Comparison of ENCODE assay signal across 10 cellular contexts in the genomic region with DNA sequence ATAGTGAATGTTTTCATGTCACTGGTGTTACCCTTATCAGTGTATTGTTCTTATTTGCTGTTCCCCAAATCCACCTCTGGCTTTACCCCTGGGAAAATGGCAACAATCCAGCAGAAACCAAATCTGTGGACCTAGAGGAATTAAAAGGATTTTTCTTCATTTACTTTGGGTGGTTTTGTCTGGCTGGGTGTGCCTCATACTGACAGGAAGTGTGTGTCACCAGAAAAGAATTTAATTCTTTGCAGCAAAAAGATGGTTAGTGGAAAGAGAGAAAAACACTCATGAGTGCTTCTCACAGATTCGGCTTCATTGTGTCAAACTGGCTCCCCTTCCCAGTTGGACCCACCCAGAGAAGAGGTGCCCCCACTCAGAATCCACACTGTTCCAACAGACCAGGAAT. TPM values are rescaled to one million over a fixed set of nuclear protein-coding genes. Genes with fewer than 3 reads are reported as not detected.
DNase-seq lines count a peak whose midpoint lies in the region; ATAC-seq and TF ChIP-seq lines count a peak whose summit lies in the region.
"Had no signal": no experiment of that assay in that cellular context is flagged by ENCODE, and none has a peak within 500 bp of the region (broad histone marks: within the 10 kb centered on the region; RNA-seq: fewer than 3 reads in every experiment).

No MANE protein-coding gene starts in this region.

- H3K27me3 Mint-ChIP-seq in endothelial cell (ENCODE audit: unreplicated experiment) (peaks cover 3% of the 10 kb centered on the region), neural progenitor cell (ENCODE audit: insufficient read depth, low read depth) (no peaks in the 10 kb centered on the region)

- in situ Hi-C loops in IMR-90 (cut with MboI; ENCODE audit: low sequenced_read_pairs): loop anchor here (5.0 kb wide), 1 partner anchor 459 kb away; no protein-coding TSS in a partner anchor

- peak overlapping the region; percentile 100 for H2BK20ac ChIP-seq in IMR-90 (ENCODE audit: low read depth, low read length)

- peak overlapping the region; percentile 95 for H3K23ac ChIP-seq in IMR-90 (ENCODE audit: low read depth, low read length)
- no peak overlapping the region for H3K23ac ChIP-seq in mesendoderm (ENCODE audit: low read length)

- peak; percentile 79 for ATAC-seq in IMR-90 (ENCODE audit: low read depth)
- no peak for ATAC-seq in activated CD4-positive, CD25-positive, alpha-beta regulatory T cell treated with anti-CD3 and anti-CD28 coated beads, Interleukin-2, amount 50 U/mL, for 24 hours
- no peak for ATAC-seq in left colon

- no peaks in the 10 kb centered on the region for H3K9me3 Mint-ChIP-seq in endothelial cell (ENCODE audit: unreplicated experiment)
- H3K9me3 Mint-ChIP-seq in neural progenitor cell: peaks cover 9% of the 10 kb centered on the region
- H3K9me3 Mint-ChIP-seq: central memory CD8-positive, alpha-beta T cell had no signal

- H3K4me1 ChIP-seq in IMR-90 (ENCODE audit: control insufficient read depth, insufficient read depth, low read length) (peaks cover 7% of the 10 kb centered on the region), mesendoderm (ENCODE audit: control insufficient read depth, low read depth, low read length) (no peaks in the 10 kb centered on the region), neural progenitor cell (peaks cover 12% of the 10 kb centered on the region)

- H3K36me3 Mint-ChIP-seq in endothelial cell (ENCODE audit: low read depth, unreplicated experiment) (peaks cover 7% of the 10 kb centered on the region), neural progenitor cell (no peaks in the 10 kb centered on the region)
- H3K36me3 Mint-ChIP-seq: CD4-positive, alpha-beta memory T cell had no signal

- peaks cover 2% of the 10 kb centered on the region; the same call in 1 of the 2 replicates for H3K9me1 ChIP-seq in IMR-90 (ENCODE audit: insufficient read depth, low read length)

- H3K9me3 ChIP-seq in IMR-90 (ENCODE audit: control insufficient read depth, insufficient read depth, low read length) (0 out of 2 replicates have a peak, but pooled peaks cover 2% of the 10 kb centered on the region), neural progenitor cell (ENCODE audit: low read depth) (no peaks in the 10 kb centered on the region)

- H3K4me3 ChIP-seq in IMR-90 (ENCODE audit: insufficient read depth, low read depth, low read length): no peak overlapping the region
- H3K4me3 ChIP-seq in mesendoderm (ENCODE audit: low read length): no peak overlapping the region
- H3K4me3 ChIP-seq in neural progenitor cell: no peak overlapping the region

- H3K27ac Mint-ChIP-seq in endothelial cell (ENCODE audit: unreplicated experiment): peak overlapping the region; percentile 88
- H3K27ac Mint-ChIP-seq in neural progenitor cell: no peak overlapping the region
- H3K27ac Mint-ChIP-seq: CD4-positive, alpha-beta memory T cell had no signal

- no peak for TF ChIP-seq POLR2A in IMR-90 (IDR thresholded peaks at IDR 0.05; ENCODE audit: low read depth, low read length)

- H4K91ac ChIP-seq in IMR-90 (ENCODE audit: insufficient read depth, low read depth, low read length): peak overlapping the region; percentile 99

- no peaks in the 10 kb centered on the region for H3K36me3 ChIP-seq in IMR-90 (ENCODE audit: control insufficient read depth, insufficient read depth, low read length)
- H3K36me3 ChIP-seq in mesendoderm (ENCODE audit: control insufficient read depth, insufficient read depth, low read length): no peaks in the 10 kb centered on the region
- H3K36me3 ChIP-seq in neural progenitor cell: no peaks in the 10 kb centered on the region

- intact Hi-C loops in IMR-90 (cut with micrococcal nuclease): loop anchor here (10.0 kb wide), 1 partner anchor 242 kb away; the partner anchor contains the start of gene ME3
- intact Hi-C loops in left colon (cut with DNase I, micrococcal nuclease): loop anchor here in 1 of 2 donors (5.0 kb wide), 1 partner anchor 44 kb away; no protein-coding TSS in a partner anchor

- H3K79me2 ChIP-seq in mesendoderm (ENCODE audit: control insufficient read depth, insufficient read depth, low read length) (no peaks in the 10 kb centered on the region), neural progenitor cell (ENCODE audit: low read depth) (no peaks in the 10 kb centered on the region)

- H3K4ac ChIP-seq in IMR-90 (ENCODE audit: low read depth, low read length) (peak overlapping the region; percentile 99), mesendoderm (ENCODE audit: low read depth, low read length) (no peak overlapping the region)

- peak overlapping the region; percentile 100 for H2BK120ac ChIP-seq in IMR-90 (ENCODE audit: low read depth, low read length)
- no peak overlapping the region for H2BK120ac ChIP-seq in mesendoderm (ENCODE audit: low read depth, low read length)

- H3K4me1 Mint-ChIP-seq in endothelial cell (ENCODE audit: unreplicated experiment): peaks cover 28% of the 10 kb centered on the region
- peaks cover 12% of the 10 kb centered on the region for H3K4me1 Mint-ChIP-seq in neural progenitor cell
- H3K4me1 Mint-ChIP-seq: central memory CD8-positive, alpha-beta T cell had no signal

- H3K56ac ChIP-seq in IMR-90 (ENCODE audit: extremely low read depth, insufficient read depth, low read length): peak overlapping the region; percentile 90
- no peak overlapping the region for H3K56ac ChIP-seq in mesendoderm (ENCODE audit: low read length)

- H3K18ac ChIP-seq in IMR-90 (ENCODE audit: low read depth, low read length) (peak overlapping the region; percentile 96), mesendoderm (ENCODE audit: low read length) (peak overlapping the region; percentile 68)

- H3K79me1 ChIP-seq in IMR-90 (ENCODE audit: low read depth in 1 of 2, low read length in 2 of 2): peaks cover 0 to 4% of the 10 kb centered on the region in 2 experiments; a peak in 1 of 4 replicates
- H3K79me1 ChIP-seq in mesendoderm (ENCODE audit: low read length): no peaks in the 10 kb centered on the region

- H3F3A ChIP-seq in neural progenitor cell (ENCODE audit: low read depth): no peaks in the 10 kb centered on the region

- no TSS peak for BruUV-seq in IMR-90 (replicated peaks; lab: Mats Ljungman, UMichigan)

- CTCF ChIA-PET in IMR-90 (lab: Yijun Ruan, JAX): interaction anchor here (1.4 kb wide), 1 partner anchor 461 kb away, joined by 3 read pairs; no protein-coding TSS in a partner anchor

- no peak overlapping the region; the same call in 1 of the 2 replicates for H3K9ac ChIP-seq in IMR-90 (ENCODE audit: low read depth, low read length)
- H3K9ac ChIP-seq in mesendoderm (ENCODE audit: low read length): no peak overlapping the region
- no peak overlapping the region for H3K9ac ChIP-seq in neural progenitor cell

- H3K27ac ChIP-seq in IMR-90 (ENCODE audit: insufficient read depth, low read length) (peak overlapping the region; percentile 93), mesendoderm (ENCODE audit: low read depth, low read length) (no peak overlapping the region), neural progenitor cell (no peak overlapping the region)

- H2AK5ac ChIP-seq in IMR-90 (ENCODE audit: low read depth, low read length) (peak overlapping the region; percentile 88), mesendoderm (ENCODE audit: low read length) (no peak overlapping the region)

- DNase-seq in 8988T: peak; percentile 39
- peak; percentile 76 for DNase-seq in IMR-90
- DNase-seq in endothelial cell (ENCODE audit: low spot score): no peak
- DNase-seq in mesendoderm: peak; percentile 57
- no peak for DNase-seq in left colon
- DNase-seq in neural progenitor cell (ENCODE audit: low spot score): no peak
- DNase-seq in T-helper 9 cell: no peak
- DNase-seq: CD4-positive, alpha-beta memory T cell had no signal

- dilution Hi-C loops in IMR-90 (cut with HindIII; ENCODE audit: low sequenced_read_pairs, unreplicated experiment): no loop called here

- H4K20me1 ChIP-seq in IMR-90 (ENCODE audit: insufficient read depth, low read length): no peaks in the 10 kb centered on the region
- H4K20me1 ChIP-seq in neural progenitor cell (ENCODE audit: low read depth): no peaks in the 10 kb centered on the region

- H3K4me2 ChIP-seq in IMR-90 (ENCODE audit: low read depth, low read length) (peak overlapping the region; percentile 86), mesendoderm (ENCODE audit: low read length) (no peak overlapping the region), neural progenitor cell (no peak overlapping the region)

- whole genome bisulfite sequencing in IMR-90 (ENCODE audit: extremely low coverage in 2 of 2, insufficient read length in 1 of 2), 2 experiments: no CpG with 5 or more reads among the region's 1 CpG
- no CpG with 5 or more reads among the region's 1 CpG for WGBS in mesendoderm (ENCODE audit: extremely low coverage, insufficient coverage, low lambda C conversion rate)

- H3K4me3 Mint-ChIP-seq in endothelial cell (ENCODE audit: unreplicated experiment) (no peak overlapping the region), neural progenitor cell (no peak overlapping the region)
- H3K4me3 Mint-ChIP-seq: central memory CD8-positive, alpha-beta T cell had no signal

- no peak for TF ChIP-seq RAD21 in IMR-90 (IDR thresholded peaks at IDR 0.05; ENCODE audit: low read length)

- H2BK5ac ChIP-seq in IMR-90 (ENCODE audit: low read depth, low read length, poor library complexity, severe bottlenecking) (peak overlapping the region; percentile 88), mesendoderm (ENCODE audit: low read length) (no peak overlapping the region)

- H2BK15ac ChIP-seq in IMR-90 (ENCODE audit: low read depth, low read length): peak overlapping the region; percentile 97
- H2BK15ac ChIP-seq in mesendoderm (replicated peaks; ENCODE audit: low read depth): no peak overlapping the region

- H2AK9ac ChIP-seq in IMR-90 (replicated peaks; ENCODE audit: low read depth, low read length, poor library complexity): peak overlapping the region; percentile 95

- H3K27me3 ChIP-seq in IMR-90 (ENCODE audit: control insufficient read depth, insufficient read depth, low read length) (no peaks in the 10 kb centered on the region), mesendoderm (ENCODE audit: insufficient read depth, low read length, poor library complexity) (no peaks in the 10 kb centered on the region), neural progenitor cell (no peaks in the 10 kb centered on the region)

- POLR2A ChIA-PET in IMR-90 (lab: Charles Lee; ENCODE audit: unreplicated experiment): interaction anchor here (0.6 kb wide), 1 partner anchor 12 kb away, joined by 9 read pairs; no protein-coding TSS in a partner anchor

- H2AFZ ChIP-seq in IMR-90 (replicated peaks; ENCODE audit: low read length, poor library complexity): peak overlapping the region; percentile 94
- H2AFZ ChIP-seq in neural progenitor cell (replicated peaks): no peak overlapping the region

- peak overlapping the region; percentile 94 for H3K14ac ChIP-seq in IMR-90 (replicated peaks; ENCODE audit: low read depth, low read length)

- no peak for TF ChIP-seq CTCF in IMR-90 (conservative IDR thresholded peaks at IDR 0.05; ENCODE audit: low read depth, low read length)
- no peak for TF ChIP-seq CTCF in endothelial cell (IDR thresholded peaks at IDR 0.05; ENCODE audit: unreplicated experiment)
- no peak for TF ChIP-seq CTCF in neural progenitor cell (IDR thresholded peaks at IDR 0.05)

- peak overlapping the region; percentile 95 to 99 for H4K8ac ChIP-seq in IMR-90 (ENCODE audit: low read depth in 2 of 2, low read length in 2 of 2)
- no peak overlapping the region for H4K8ac ChIP-seq in mesendoderm (ENCODE audit: low read depth, low read length)

- H4K5ac ChIP-seq in IMR-90 (ENCODE audit: low read depth, low read length) (peak overlapping the region; percentile 99), mesendoderm (ENCODE audit: low read length) (no peak overlapping the region)

RNA-seq across cellular contexts. Expression of gene FZD4, which starts 38.9 kb away (rescaled TPM):
- total RNA-seq in IMR-90 (2012; rRNA removed) (7.7 and 10.3 TPM in 2 replicates), endothelial cell (ENCODE audit: unreplicated experiment) (71.5 TPM), left colon (1 to 10 TPM; 4.7 to 9.0 TPM), neural progenitor cell (ENCODE audit: low replicate concordance) (5.8 TPM in 2 replicates)
- polyA plus RNA-seq in IMR-90 (2012; rRNA removed): 3.1 and 3.7 TPM in 2 replicates
- polyA plus RNA-seq in IMR-90 (2012; cell fraction: cytosol; rRNA removed): 1.7 and 2.3 TPM in 2 replicates
- 1.5 and 4.4 TPM in 2 replicates for polyA plus RNA-seq in IMR-90 (2012; cell fraction: nucleus; rRNA removed; ENCODE audit: low replicate concordance)
- 4.7 TPM for polyA plus RNA-seq in mesendoderm (2013, experiment 1 of 2)
- polyA plus RNA-seq in mesendoderm (2013, experiment 2 of 2): 4.2 TPM
- polyA plus RNA-seq: CD4-positive, alpha-beta memory T cell had no signal

Comparison
In these comparisons a context has a peak if more than half of its experiments do, and no peak if none do; other contexts are left out.
1. DNase-seq: peak in 8988T (single experiment), IMR-90 (single experiment) and mesendoderm (single experiment); none in endothelial cell (single experiment), left colon (0 of 2), neural progenitor cell (single experiment) and T-helper 9 cell (single experiment).